2 cellular contexts compared by ENCODE assay signal in genomic region chr10:133158756-133159610, GRCh38.
TF ChIP-seq lines count a peak whose summit lies in the region.

No MANE protein-coding gene starts in this region.

TF ChIP-seq in IMR-90, 13 proteins besides CTCF, POLR2A, EP300 and RAD21:
- TF ChIP-seq NFE2L2 (IDR thresholded peaks at IDR 0.05; ENCODE audit: low read depth, low read length): no peak

TF ChIP-seq in H1, 55 proteins besides CTCF, POLR2A, EP300 and RAD21:
- TF ChIP-seq GABPA (IDR thresholded peaks at IDR 0.05; ENCODE audit: borderline replicate concordance, insufficient read depth, low read length): peak; percentile 59; the same call in 1 of the 2 replicates
- TF ChIP-seq SP4 (IDR thresholded peaks at IDR 0.05; ENCODE audit: low read length): no peak
- TF ChIP-seq RFX5 (IDR thresholded peaks at IDR 0.05; ENCODE audit: borderline replicate concordance, low read depth, low read length): no peak
- TF ChIP-seq GTF2F1 (IDR thresholded peaks at IDR 0.05; ENCODE audit: borderline replicate concordance, low read depth, low read length): no peak
- no peak for TF ChIP-seq E2F6 (IDR thresholded peaks at IDR 0.05)
- TF ChIP-seq CBX5 (IDR thresholded peaks at IDR 0.05; ENCODE audit: low read depth, low read length): no peak
- TF ChIP-seq FOSL1 (IDR thresholded peaks at IDR 0.05; ENCODE audit: insufficient read depth, low read depth, low read length): no peak
